34 cellular contexts compared by ENCODE assay signal in genomic region chr14:56534656-56535055, GRCh38.
"Had no signal": no experiment of that assay in that cellular context is flagged by ENCODE, and none has a peak within 500 bp of the region (broad histone marks: within the 10 kb centered on the region; RNA-seq: fewer than 3 reads in every experiment).

No MANE protein-coding gene starts in this region.

- H3K36me3 ChIP-seq: MG63 had no signal

- H3K27me3 ChIP-seq: MG63 had no signal

- H3K4me2 ChIP-seq: KMS-11 had no signal

- H3K9ac ChIP-seq: KMS-11 had no signal

- H3K27ac ChIP-seq: KMS-11 had no signal

- H3K4me3 ChIP-seq: MG63 had no signal

- H3K9me3 ChIP-seq: MG63 had no signal

- DNase-seq: Karpas-422, Kasumi-1, KG1, MG63, MM.1S, MV-4-11, NCI-H1092, NCI-H1092 treated with DMSO at 0.1 percent for 48 hours, NCI-H1105, NCI-H1105 treated with DMSO at 0.1 percent for 48 hours, NCI-H1417, NCI-H1417 treated with DMSO at 0.1 percent for 48 hours, NCI-H1436, NCI-H1436 treated with DMSO at 0.1 percent for 48 hours, NCI-H146, NCI-H1694, NCI-H1694 treated with DMSO at 0.1 percent for 48 hours, NCI-H187, NCI-H187 treated with DMSO at 0.1 percent for 48 hours, NCI-H1930, NCI-H2029, NCI-H2029 treated with DMSO at 0.1 percent for 48 hours, NCI-H2081, NCI-H2081 treated with DMSO at 0.1 percent for 48 hours, NCI-H2107, NCI-H2171, NCI-H2171 treated with DMSO at 0.1 percent for 48 hours, NCI-H2227 treated with DMSO at 0.1 percent for 48 hours, NCI-H226, NCI-H345, NCI-H446, NCI-H446 treated with DMSO at 0.1 percent for 48 hours, NCI-H510A had no signal
